In the genomic region with DNA sequence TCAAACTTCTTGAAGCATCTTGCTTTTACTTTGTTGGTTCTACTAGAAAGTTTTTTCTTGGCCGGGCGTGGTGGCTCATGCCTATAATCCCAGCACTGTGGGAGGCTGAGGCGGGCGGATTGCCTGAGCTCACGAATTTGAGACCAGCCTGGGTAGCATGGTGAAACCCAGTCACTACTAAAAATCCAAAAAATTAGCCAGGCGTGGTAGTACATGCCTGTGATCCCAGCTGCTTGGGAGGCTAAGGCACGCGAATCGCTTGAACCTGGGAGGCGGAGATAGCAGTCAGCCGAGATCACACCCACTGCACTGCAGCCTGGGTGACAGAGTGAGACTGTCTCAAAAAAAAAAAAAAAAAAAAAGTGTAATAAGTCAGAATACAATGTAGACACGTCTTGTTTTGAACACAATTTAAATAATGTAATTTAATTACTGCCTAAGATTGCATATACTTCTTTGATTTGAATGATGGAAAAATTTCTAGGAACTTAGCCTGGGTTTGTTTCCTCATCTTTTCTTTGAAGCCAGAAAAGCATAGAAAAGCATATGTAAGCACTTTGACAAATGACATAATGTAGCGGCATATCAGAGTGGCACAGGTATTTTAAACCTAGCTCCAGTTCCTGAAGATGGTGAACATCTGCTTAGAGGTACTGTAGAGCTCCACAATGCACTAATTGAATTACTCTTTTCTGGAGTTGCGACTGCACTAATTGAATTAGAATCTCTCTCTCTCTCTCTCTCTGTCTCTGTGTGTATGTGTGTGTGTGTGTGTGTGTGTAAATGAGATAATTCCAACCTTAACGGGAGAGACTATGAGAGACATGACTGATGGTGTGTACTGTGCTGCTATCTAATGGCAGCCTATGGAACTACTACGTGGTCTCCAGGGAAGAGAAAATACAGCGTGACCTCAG, we compare ENCODE assay signal across 8 cellular contexts.
DNase-seq lines count a peak whose midpoint lies in the region; ATAC-seq and TF ChIP-seq lines count a peak whose summit lies in the region.

No MANE protein-coding gene starts in this region.

- ATAC-seq in T-helper 17 cell (peak; percentile 86), naive B cell (ENCODE audit: low read depth in 2 of 2) (peak; percentile 80), GM21737 (IDR thresholded peaks at IDR 0.05; ENCODE audit: unreplicated experiment) (no peak)

- H3K36me3 Mint-ChIP-seq in T-helper 17 cell (ENCODE audit: low read depth), result peaks cover 2% of the 10 kb centered on the region
- H3K36me3 Mint-ChIP-seq in naive B cell, result no peaks in the 10 kb centered on the region

- no peaks in the 10 kb centered on the region for H3K9me3 ChIP-seq in T-helper 17 cell (ENCODE audit: control insufficient read depth, low read length, poor library complexity, severe bottlenecking)

- peak overlapping the region; percentile 50 for H3K4me3 Mint-ChIP-seq in T-helper 17 cell
- H3K4me3 Mint-ChIP-seq in naive B cell, result no peak overlapping the region

- no peak overlapping the region for H3K4me3 ChIP-seq in GM12875 (ENCODE audit: low read depth, low read length)

- no peak overlapping the region for H3K27ac Mint-ChIP-seq in T-helper 17 cell
- H3K27ac Mint-ChIP-seq in naive B cell, result peak overlapping the region in 3 of 6 donors; percentile 2 to 66 (median 53)

- DNase-seq in Ammon's horn (ENCODE audit: low spot score) (peak; percentile 72), NCI-H1417 treated with DMSO at 0.1 percent for 48 hours (lab: John Stamatoyannopoulos, UW) (peak; percentile 24), T-helper 17 cell (no peak), fibroblast of gingiva (ENCODE audit: low read depth) (peak; percentile 70), naive B cell (peak; percentile 4), NCI-H128 (lab: John Stamatoyannopoulos, UW; ENCODE audit: unreplicated experiment) (no peak)

- peak; percentile 62; the same call in 1 of the 2 replicates for TF ChIP-seq CTCF in GM12875 (IDR thresholded peaks at IDR 0.05; ENCODE audit: borderline replicate concordance, insufficient read depth, low read depth, low read length)

- no peaks in the 10 kb centered on the region for H3K9me3 Mint-ChIP-seq in naive B cell

- H3K27me3 Mint-ChIP-seq in T-helper 17 cell (no peaks in the 10 kb centered on the region), naive B cell (no peaks in the 10 kb centered on the region)

- H3K4me1 Mint-ChIP-seq in T-helper 17 cell, result peaks cover 6% of the 10 kb centered on the region
- peaks cover 0 to 6% (median 5%) of the 10 kb centered on the region in 3 donors for H3K4me1 Mint-ChIP-seq in naive B cell

Comparison
In these comparisons a context has a peak if more than half of its experiments do, and no peak if none do; other contexts are left out.
1. DNase-seq: peak in Ammon's horn (single experiment), NCI-H1417 treated with DMSO at 0.1 percent for 48 hours (single experiment), fibroblast of gingiva (single experiment) and naive B cell (single experiment); none in T-helper 17 cell (0 of 3) and NCI-H128 (single experiment).